ENCODE assay signal across 17 cellular contexts in genomic region chr21:38476385-38476784, GRCh38. TPM values are rescaled to one million over a fixed set of nuclear protein-coding genes. Genes with fewer than 3 reads are reported as not detected.
A peak's percentile ranks its signal among the peaks of the same experiment; 100 is the strongest.
DNase-seq lines count a peak whose midpoint lies in the region; ATAC-seq, FAIRE-seq and TF ChIP-seq lines count a peak whose summit lies in the region.
"Had no signal": no experiment of that assay in that cellular context is flagged by ENCODE, and none has a peak within 500 bp of the region (broad histone marks: within the 10 kb centered on the region; RNA-seq: fewer than 3 reads in every experiment).

No MANE protein-coding gene starts in this region.

- H3K4me1 ChIP-seq in K562 (replicated peaks in 1 of 2; ENCODE audit: control insufficient read depth in 2 of 2, insufficient read depth in 2 of 2, low read length in 2 of 2) = peaks cover 4 to 13% of the 10 kb centered on the region in 2 experiments; a peak in 4 of 5 replicates
- no peaks in the 10 kb centered on the region for H3K4me1 ChIP-seq in right lobe of liver
- peaks cover 0 to 83% (median 0%) of the 10 kb centered on the region in 5 donors for H3K4me1 ChIP-seq in subcutaneous abdominal adipose tissue (ENCODE audit: control insufficient read depth in 5 of 5, insufficient read depth in 5 of 5, low read length in 5 of 5)

- in situ Hi-C loops in K562 (cut with MboI) = no loop called here

- H3K27me3 ChIP-seq in K562 (ENCODE audit: control insufficient read depth in 2 of 2, insufficient read depth in 2 of 2, low read length in 2 of 2) (peaks cover 3 to 21% of the 10 kb centered on the region in 2 experiments; a peak in 3 of 5 replicates), right lobe of liver (no peaks in the 10 kb centered on the region), subcutaneous abdominal adipose tissue (ENCODE audit: control insufficient read depth in 5 of 5, insufficient read depth in 4 of 5, low read length in 5 of 5) (peaks cover 0 to 16% (median 0%) of the 10 kb centered on the region in 5 donors)

- H2AFZ ChIP-seq in K562 (ENCODE audit: low read depth, low read length) = no peak overlapping the region

- H3K4me2 ChIP-seq in K562 (ENCODE audit: insufficient read depth, low read length) = peak overlapping the region; percentile 16; the same call in 1 of the 2 replicates

- H3K27ac ChIP-seq in K562 (ENCODE audit: extremely low read depth, low read depth, low read length) (no peak overlapping the region), right lobe of liver (no peak overlapping the region), subcutaneous abdominal adipose tissue (ENCODE audit: low read depth, low read length) (peak overlapping the region; percentile 71)

- TF ChIP-seq CTCF in K562 (IDR thresholded peaks at IDR 0.05 in 2 of 3, conservative IDR thresholded peaks at IDR 0.05 in 1 of 3; ENCODE audit: insufficient read depth in 2 of 3, low read depth in 1 of 3, low read length in 3 of 3) (no peak), right lobe of liver (IDR thresholded peaks at IDR 0.05) (no peak)

- no TSS peak for BruUV-seq in K562 (replicated peaks; lab: Mats Ljungman, UMichigan)

- FAIRE-seq in K562 (lab: Jason Lieb, UNC) = peak; percentile 58
- FAIRE-seq in HTR-8/SVneo (lab: Jason Lieb, UNC) = no peak
- FAIRE-seq: islet of Langerhans had no signal

- TF ChIP-seq POLR2A in K562 (conservative IDR thresholded peaks at IDR 0.05) (no peak), right lobe of liver (IDR thresholded peaks at IDR 0.05) (no peak)

- WGBS in K562 (ENCODE audit: insufficient coverage, low coverage, missing lambda C conversion rate) = under 1% methylated on average over 12 of the region's 12 CpGs
- WGBS in right lobe of liver (ENCODE audit: insufficient coverage, low coverage, low lambda C conversion rate, missing lambda C conversion rate) = 30% methylated on average over 12 of the region's 12 CpGs

- TF ChIP-seq EP300 in K562 (IDR thresholded peaks at IDR 0.05; ENCODE audit: low read length) = peak; percentile 96

- H3K79me2 ChIP-seq in K562 (ENCODE audit: control insufficient read depth, insufficient read depth, low read length) = no peaks in the 10 kb centered on the region

- TF ChIP-seq RAD21 in K562 (CRISPR knock-in tag; conservative IDR thresholded peaks at IDR 0.05 in 1 of 2, IDR thresholded peaks at IDR 0.05 in 1 of 2) = no peak

- H4K20me1 ChIP-seq in K562 (replicated peaks; ENCODE audit: control insufficient read depth, insufficient read depth, low read length) = no peaks in the 10 kb centered on the region

- H3K9ac ChIP-seq in K562 (ENCODE audit: insufficient read depth in 1 of 2, low read depth in 2 of 2, low read length in 2 of 2) = no peak overlapping the region
- H3K9ac ChIP-seq in subcutaneous abdominal adipose tissue (ENCODE audit: low read length in 5 of 5) = no peak overlapping the region

- H3K36me3 ChIP-seq in K562 (ENCODE audit: control insufficient read depth, insufficient read depth, low read length) (no peaks in the 10 kb centered on the region), right lobe of liver (no peaks in the 10 kb centered on the region), subcutaneous abdominal adipose tissue (ENCODE audit: control insufficient read depth in 5 of 5, insufficient read depth in 5 of 5, low read length in 5 of 5) (no peaks in the 10 kb centered on the region)

- POLR2A ChIA-PET in K562 (lab: Yijun Ruan, JAX) = interaction anchor here (0.7 kb wide), 1 partner anchor 558 kb away, joined by 3 read pairs; no protein-coding TSS in a partner anchor

- H3K4me3 ChIP-seq in K562 (no peak overlapping the region), right lobe of liver (no peak overlapping the region), subcutaneous abdominal adipose tissue (ENCODE audit: low read depth in 1 of 5, low read length in 5 of 5) (peak overlapping the region in 1 of 5 donors; percentile 14)

- intact Hi-C loops in K562 (cut with micrococcal nuclease) = no loop called here
- intact Hi-C loops in right lobe of liver (cut with DNase I) = no loop called here

- H3K9me3 ChIP-seq in K562 (replicated peaks; ENCODE audit: control insufficient read depth, insufficient read depth, low read depth, low read length) (no peaks in the 10 kb centered on the region), right lobe of liver (no peaks in the 10 kb centered on the region), subcutaneous abdominal adipose tissue (ENCODE audit: control insufficient read depth in 5 of 5, low read length in 5 of 5) (no peaks in the 10 kb centered on the region)

- CTCF ChIA-PET in K562 (lab: Yijun Ruan, JAX; ENCODE audit: low intra/inter-chr PET ratio) = no interaction called here

- peak; percentile 91 for DNase-seq in MV-4-11 (lab: John Stamatoyannopoulos, UW)
- peak in 3 of 4 experiments; percentile 14 to 66 (median 34) for DNase-seq in K562 (ENCODE audit: extremely low read depth in 1 of 4, low spot score in 3 of 4)
- no peak for DNase-seq in right lobe of liver
- no peak for DNase-seq in HTR-8/SVneo (ENCODE audit: insufficient read length, low spot score)
- DNase-seq: activated CD4-positive, alpha-beta T cell treated with anti-CD3 and anti-CD28 coated beads, Interleukin-2, amount 10 ng/mL, durations not matched to agents 7 days and 5 days; activated effector memory CD4-positive, alpha-beta T cell treated with Interleukin-2 at 50 U/mL for 16 hours; central memory CD4-positive, alpha-beta T cell; NCI-H1105 treated with DMSO at 0.1 percent for 48 hours; nucleus accumbens; stimulated activated CD4-positive, alpha-beta T cell treated with anti-CD3 and anti-CD28 coated beads, Interleukin-2, amount 100 ng/mL, for 48 hours; stimulated activated naive CD8-positive, alpha-beta T cell treated with anti-CD3 and anti-CD28 coated beads, Interleukin-15, amount 100 ng/mL, for 72 hours had no signal

- no peaks in the 10 kb centered on the region for H3K9me1 ChIP-seq in K562 (ENCODE audit: control insufficient read depth, insufficient read depth, low read length)

- peak; percentile 83 for ATAC-seq in K562
- ATAC-seq in right lobe of liver = peak; percentile 63 to 83 (median 72)
- ATAC-seq in GM21447 (IDR thresholded peaks at IDR 0.05; ENCODE audit: unreplicated experiment) = no peak
- no peak for ATAC-seq in HG03045 (IDR thresholded peaks at IDR 0.05; ENCODE audit: unreplicated experiment)
- no peak for ATAC-seq in HG03457 (IDR thresholded peaks at IDR 0.05; ENCODE audit: unreplicated experiment)
- ATAC-seq: SK-N-SH treated with all-trans-retinoic acid at 6 μM for 48 hours; stimulated activated naive CD8-positive, alpha-beta T cell treated with anti-CD3 and anti-CD28 coated beads, Interleukin-15, amount 100 ng/mL, for 72 hours had no signal

TF ChIP-seq in K562, 482 proteins besides CTCF, POLR2A, EP300 and RAD21 (continues in another document):
- TF ChIP-seq KHSRP (IDR thresholded peaks at IDR 0.05) (peak; percentile 59; the same call in 1 of the 2 replicates), KDM1A (IDR thresholded peaks at IDR 0.05) (peak; percentile 96 to 97), ERF (CRISPR knock-in tag; IDR thresholded peaks at IDR 0.05) (peak; percentile 90; the same call in 1 of the 2 replicates), SMARCA4 (IDR thresholded peaks at IDR 0.05) (peak; percentile 77; the same call in 1 of the 2 replicates), KLF16 (IDR thresholded peaks at IDR 0.05) (peak; percentile 98), SMAD3 (CRISPR knock-in tag; conservative IDR thresholded peaks at IDR 0.05) (0 out of 2 replicates have a peak, but pooled peaks have one; percentile 64)
- TF ChIP-seq, protein P1, sequence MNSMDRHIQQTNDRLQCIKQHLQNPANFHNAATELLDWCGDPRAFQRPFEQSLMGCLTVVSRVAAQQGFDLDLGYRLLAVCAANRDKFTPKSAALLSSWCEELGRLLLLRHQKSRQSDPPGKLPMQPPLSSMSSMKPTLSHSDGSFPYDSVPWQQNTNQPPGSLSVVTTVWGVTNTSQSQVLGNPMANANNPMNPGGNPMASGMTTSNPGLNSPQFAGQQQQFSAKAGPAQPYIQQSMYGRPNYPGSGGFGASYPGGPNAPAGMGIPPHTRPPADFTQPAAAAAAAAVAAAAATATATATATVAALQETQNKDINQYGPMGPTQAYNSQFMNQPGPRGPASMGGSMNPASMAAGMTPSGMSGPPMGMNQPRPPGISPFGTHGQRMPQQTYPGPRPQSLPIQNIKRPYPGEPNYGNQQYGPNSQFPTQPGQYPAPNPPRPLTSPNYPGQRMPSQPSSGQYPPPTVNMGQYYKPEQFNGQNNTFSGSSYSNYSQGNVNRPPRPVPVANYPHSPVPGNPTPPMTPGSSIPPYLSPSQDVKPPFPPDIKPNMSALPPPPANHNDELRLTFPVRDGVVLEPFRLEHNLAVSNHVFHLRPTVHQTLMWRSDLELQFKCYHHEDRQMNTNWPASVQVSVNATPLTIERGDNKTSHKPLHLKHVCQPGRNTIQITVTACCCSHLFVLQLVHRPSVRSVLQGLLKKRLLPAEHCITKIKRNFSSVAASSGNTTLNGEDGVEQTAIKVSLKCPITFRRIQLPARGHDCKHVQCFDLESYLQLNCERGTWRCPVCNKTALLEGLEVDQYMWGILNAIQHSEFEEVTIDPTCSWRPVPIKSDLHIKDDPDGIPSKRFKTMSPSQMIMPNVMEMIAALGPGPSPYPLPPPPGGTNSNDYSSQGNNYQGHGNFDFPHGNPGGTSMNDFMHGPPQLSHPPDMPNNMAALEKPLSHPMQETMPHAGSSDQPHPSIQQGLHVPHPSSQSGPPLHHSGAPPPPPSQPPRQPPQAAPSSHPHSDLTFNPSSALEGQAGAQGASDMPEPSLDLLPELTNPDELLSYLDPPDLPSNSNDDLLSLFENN (IDR thresholded peaks at IDR 0.05; ENCODE audit: low read depth in 2 of 2, low read length in 2 of 2) = peak in 1 of 2 experiments; percentile 82; a peak in 1 of 4 replicates

RNA-seq across cellular contexts. Expression of gene ERG, which starts 21.9 kb away (rescaled TPM):
- not detected in 2 replicates for total RNA-seq in K562 (2011; cell fraction: chromatin; rRNA removed; ENCODE audit: low replicate concordance)
- not detected in 2 replicates for total RNA-seq in K562 (2011; cell fraction: nucleolus; rRNA removed)
- not detected in 2 replicates for total RNA-seq in K562 (2011; cell fraction: nucleoplasm; rRNA removed)
- total RNA-seq in K562 (2014; rRNA removed) (not detected in 2 replicates), K562 (2014; rRNA removed; fragmentation: Illumina TruSeq; extraction: Trizol) (not detected in 2 replicates), K562 (2015; rRNA removed; fragmentation: Illumina TruSeq; extraction: Trizol) (not detected in 2 replicates), K562 (2021) (not detected in 2 replicates), right lobe of liver (1 to 10 TPM; 3.1 to 6.4 (median 5.2) TPM)
- polyA plus RNA-seq in K562 (2011; rRNA removed) (not detected in 2 replicates), K562 (2014; fragmentation: Illumina TruSeq; extraction: Trizol) (not detected in 2 replicates), K562 (2014; fragmentation: Nextera tagmentation; extraction: Ambion mirVana) (under 1 TPM in 1 of 2 experiments, not detected in 1; 0.06 TPM), K562 (2014; rRNA removed) (not detected in 2 replicates)
- polyA plus RNA-seq in K562 (2011; cell fraction: cytosol; rRNA removed) = 0.07 TPM in 1 of 2 replicates, not detected in the other
- polyA plus RNA-seq in K562 (2011; cell fraction: nucleus; rRNA removed) = 0.30 TPM in 1 of 2 replicates, not detected in the other
- polyA plus RNA-seq in K562 (2012) = 0.03 and 0.07 TPM in 2 replicates
- polyA minus RNA-seq in K562 (2011; rRNA and poly(A)+ RNA removed) = not detected in 2 replicates
- not detected in 2 replicates for polyA minus RNA-seq in K562 (2011; cell fraction: cytosol; rRNA and poly(A)+ RNA removed)
- polyA minus RNA-seq in K562 (2011; cell fraction: nucleus; rRNA and poly(A)+ RNA removed) = not detected in 2 replicates
- total RNA-seq: activated CD4-positive, alpha-beta T cell treated with anti-CD3 and anti-CD28 coated beads, Interleukin-2, amount 10 ng/mL, durations not matched to agents 7 days and 5 days had no signal

Comparison
In these comparisons a context has a peak if more than half of its experiments do, and no peak if none do; other contexts are left out.
1. DNase-seq: peak in MV-4-11 (single experiment) and K562 (3 of 4); none in right lobe of liver (0 of 3) and HTR-8/SVneo (single experiment).
2. ATAC-seq: peak in K562 (single experiment) and right lobe of liver (4 of 4); none in GM21447 (single experiment), HG03045 (single experiment) and HG03457 (single experiment).